Comparison of ENCODE assay signal across 19 cellular contexts in genomic region chr15:77010842-77011241, GRCh38. TPM values are rescaled to one million over a fixed set of nuclear protein-coding genes. Genes with fewer than 3 reads are reported as not detected.
DNase-seq lines count a peak whose midpoint lies in the region; ATAC-seq and TF ChIP-seq lines count a peak whose summit lies in the region.
"Had no signal": no experiment of that assay in that cellular context is flagged by ENCODE, and none has a peak within 500 bp of the region (broad histone marks: within the 10 kb centered on the region; RNA-seq: fewer than 3 reads in every experiment).

No MANE protein-coding gene starts in this region.

- H3K36me3 ChIP-seq in BLaER1 (no peaks in the 10 kb centered on the region), transverse colon (no peaks in the 10 kb centered on the region)
- H3K36me3 ChIP-seq: brain microvascular endothelial cell, prostate gland, upper lobe of right lung had no signal

- H3K4me1 Mint-ChIP-seq in CD4-positive, alpha-beta T cell (ENCODE audit: low read depth) = peaks cover 81% of the 10 kb centered on the region
- peaks cover 94% of the 10 kb centered on the region for H3K4me1 Mint-ChIP-seq in activated CD8-positive, alpha-beta T cell treated with anti-CD3 and anti-CD28 coated beads, Interleukin-2, amount 10 ng/mL, durations not matched to agents 7 days and 5 days (ENCODE audit: low read depth)
- peaks cover 93 to 95% of the 10 kb centered on the region in 2 donors for H3K4me1 Mint-ChIP-seq in immature natural killer cell
- H3K4me1 Mint-ChIP-seq: nephron had no signal

- CTCF ChIA-PET in CD4-positive, alpha-beta T cell (lab: Charles Lee) = interaction anchor here (0.9 kb wide), 1 partner anchor 17 kb away, joined by 3 read pairs; no protein-coding TSS in a partner anchor
- CTCF ChIA-PET in activated CD8-positive, alpha-beta T cell treated with anti-CD3 and anti-CD28 coated beads, Interleukin-2, amount 10 ng/mL, durations not matched to agents 7 days and 5 days (lab: Charles Lee) = interaction anchor here (1.0 to 1.6 kb wide), 4 partner anchors 13 to 37 kb away, joined by 3 to 6 read pairs (median 4); no protein-coding TSS in a partner anchor

- H3K9ac ChIP-seq in BLaER1 = no peak overlapping the region

- 82% methylated on average over 4 of the region's 4 CpGs; no CpG with 5 or more reads in 1 of the 2 donors for WGBS in transverse colon (ENCODE audit: low coverage in 1 of 2), 2 donors

- peak overlapping the region; percentile 43 for H3K4me2 ChIP-seq in BLaER1

- no peaks in the 10 kb centered on the region for H3K9me3 ChIP-seq in BLaER1
- H3K9me3 ChIP-seq in CD4-positive, alpha-beta T cell (ENCODE audit: control insufficient read depth, low read length) = no peaks in the 10 kb centered on the region
- H3K9me3 ChIP-seq in transverse colon = no peaks in the 10 kb centered on the region
- H3K9me3 ChIP-seq: prostate gland, upper lobe of right lung had no signal

- POLR2A ChIA-PET in CD4-positive, alpha-beta T cell (lab: Charles Lee) = interaction anchor here (0.8 to 2.4 kb wide), 2 partner anchors 15 to 17 kb away, joined by 3 to 15 read pairs; partner anchors contain the start of gene PSTPIP1
- POLR2A ChIA-PET in activated CD8-positive, alpha-beta T cell treated with anti-CD3 and anti-CD28 coated beads, Interleukin-2, amount 10 ng/mL, durations not matched to agents 7 days and 5 days (lab: Charles Lee) = interaction anchor here (1.0 to 2.1 kb wide), 2 partner anchors 11 to 14 kb away, joined by 4 to 6 read pairs; no protein-coding TSS in a partner anchor

- ATAC-seq in CD4-positive, alpha-beta T cell (ENCODE audit: poor library complexity) = no peak
- no peak for ATAC-seq in activated CD8-positive, alpha-beta T cell treated with anti-CD3 and anti-CD28 coated beads, Interleukin-2, amount 10 ng/mL, durations not matched to agents 7 days and 5 days
- ATAC-seq: upper lobe of right lung had no signal

- H3K27me3 Mint-ChIP-seq in CD4-positive, alpha-beta T cell = no peaks in the 10 kb centered on the region
- H3K27me3 Mint-ChIP-seq in activated CD8-positive, alpha-beta T cell treated with anti-CD3 and anti-CD28 coated beads, Interleukin-2, amount 10 ng/mL, durations not matched to agents 7 days and 5 days (ENCODE audit: low read depth) = no peaks in the 10 kb centered on the region
- peaks cover 10 to 16% (median 11%) of the 10 kb centered on the region in 3 donors for H3K27me3 Mint-ChIP-seq in immature natural killer cell (ENCODE audit: low read depth in 3 of 3)

- H3K4me3 ChIP-seq in BLaER1 (no peak overlapping the region), transverse colon (no peak overlapping the region)
- H3K4me3 ChIP-seq: prostate gland, skin epidermis, upper lobe of right lung had no signal

- H4K20me1 ChIP-seq in BLaER1 = peaks cover 9% of the 10 kb centered on the region

- peaks cover 57% of the 10 kb centered on the region for H3K4me1 ChIP-seq in BLaER1
- H3K4me1 ChIP-seq in transverse colon = peaks cover 0 to 4% (median 0%) of the 10 kb centered on the region in 4 donors
- H3K4me1 ChIP-seq: prostate gland, upper lobe of right lung had no signal

- no peak for TF ChIP-seq CTCF in CD4-positive, alpha-beta T cell (IDR thresholded peaks at IDR 0.05)
- no peak for TF ChIP-seq CTCF in transverse colon (IDR thresholded peaks at IDR 0.05)

- no peak for TF ChIP-seq EP300 in transverse colon (IDR thresholded peaks at IDR 0.05; ENCODE audit: low read depth)

- no peaks in the 10 kb centered on the region for H3K27me3 ChIP-seq in BLaER1
- no peaks in the 10 kb centered on the region for H3K27me3 ChIP-seq in CD4-positive, alpha-beta T cell (ENCODE audit: control insufficient read depth, insufficient read depth, low read length)
- H3K27me3 ChIP-seq in transverse colon = no peaks in the 10 kb centered on the region
- H3K27me3 ChIP-seq: brain microvascular endothelial cell, upper lobe of right lung had no signal

- no peaks in the 10 kb centered on the region for H3K9me3 Mint-ChIP-seq in CD4-positive, alpha-beta T cell
- H3K9me3 Mint-ChIP-seq in activated CD8-positive, alpha-beta T cell treated with anti-CD3 and anti-CD28 coated beads, Interleukin-2, amount 10 ng/mL, durations not matched to agents 7 days and 5 days (ENCODE audit: insufficient read depth) = no peaks in the 10 kb centered on the region
- no peaks in the 10 kb centered on the region for H3K9me3 Mint-ChIP-seq in immature natural killer cell
- H3K9me3 Mint-ChIP-seq: nephron had no signal

- DNase-seq in CD4-positive, alpha-beta T cell = peak in 1 of 10 experiments; percentile 41
- no peak for DNase-seq in activated CD8-positive, alpha-beta T cell treated with anti-CD3 and anti-CD28 coated beads, Interleukin-2, amount 10 ng/mL, durations not matched to agents 7 days and 5 days
- DNase-seq in immature natural killer cell (no peak), H4 (ENCODE audit: low spot score) (no peak), EL (no peak), NCI-H1417 (lab: John Stamatoyannopoulos, UW) (no peak), transverse colon (no peak)
- DNase-seq: activated CD8-positive, alpha-beta memory T cell treated with anti-CD3 and anti-CD28 coated beads, Interleukin-2, amount 50 U/mL, for 4 hours; brain microvascular endothelial cell; left colon; mesendoderm; NCI-H510A; T-helper 9 cell; upper lobe of right lung had no signal

- peak overlapping the region; percentile 88 for H3K27ac Mint-ChIP-seq in CD4-positive, alpha-beta T cell
- H3K27ac Mint-ChIP-seq in activated CD8-positive, alpha-beta T cell treated with anti-CD3 and anti-CD28 coated beads, Interleukin-2, amount 10 ng/mL, durations not matched to agents 7 days and 5 days = peak overlapping the region; percentile 80
- peak overlapping the region; percentile 89 to 98 (median 91) for H3K27ac Mint-ChIP-seq in immature natural killer cell
- H3K27ac Mint-ChIP-seq: nephron had no signal

- in situ Hi-C loops in transverse colon (cut with MboI; ENCODE audit: low pct_ligation_motif_present in 1 of 4, low pct_unique_long_range_greater_than_20kb in 1 of 4, low sequenced_read_pairs in 3 of 4) = no loop called here

- intact Hi-C loops in CD4-positive, alpha-beta T cell (cut with DNase I, micrococcal nuclease) = loop anchor here in 1 of 2 experiments (5.0 kb wide), 1 partner anchor 39 kb away; no protein-coding TSS in a partner anchor
- intact Hi-C loops in transverse colon (cut with DNase I; ENCODE audit: low total_unique reads) = no loop called here

- H3K27ac ChIP-seq in BLaER1 (no peak overlapping the region), transverse colon (no peak overlapping the region)
- peak overlapping the region; percentile 37 for H3K27ac ChIP-seq in CD4-positive, alpha-beta T cell (ENCODE audit: low read depth, low read length)
- H3K27ac ChIP-seq: brain microvascular endothelial cell, prostate gland, upper lobe of right lung had no signal

- H3K36me3 Mint-ChIP-seq in CD4-positive, alpha-beta T cell (ENCODE audit: low read depth) = peaks cover 57% of the 10 kb centered on the region
- H3K36me3 Mint-ChIP-seq in activated CD8-positive, alpha-beta T cell treated with anti-CD3 and anti-CD28 coated beads, Interleukin-2, amount 10 ng/mL, durations not matched to agents 7 days and 5 days (ENCODE audit: low read depth) = peaks cover 80% of the 10 kb centered on the region
- peaks cover 0 to 6% (median 0%) of the 10 kb centered on the region in 3 donors for H3K36me3 Mint-ChIP-seq in immature natural killer cell

- no peak for TF ChIP-seq POLR2A in transverse colon (IDR thresholded peaks at IDR 0.05)

- H3K4me3 Mint-ChIP-seq in CD4-positive, alpha-beta T cell = no peak overlapping the region
- no peak overlapping the region for H3K4me3 Mint-ChIP-seq in activated CD8-positive, alpha-beta T cell treated with anti-CD3 and anti-CD28 coated beads, Interleukin-2, amount 10 ng/mL, durations not matched to agents 7 days and 5 days
- peak overlapping the region; percentile 15 to 61 (median 45) for H3K4me3 Mint-ChIP-seq in immature natural killer cell
- H3K4me3 Mint-ChIP-seq: nephron had no signal

RNA-seq across cellular contexts. Expression of gene PSTPIP1, which starts 15.9 kb away (rescaled TPM):
- 10 to 100 TPM; 79.4 to 82.7 TPM for total RNA-seq in CD4-positive, alpha-beta T cell
- total RNA-seq in activated CD8-positive, alpha-beta T cell treated with anti-CD3 and anti-CD28 coated beads, Interleukin-2, amount 10 ng/mL, durations not matched to agents 7 days and 5 days = 100 to 1,000 TPM; 208 to 212 TPM
- polyA plus RNA-seq in immature natural killer cell = 100 to 1,000 TPM in 1 of 3 donors, 10 to 100 TPM in 2; 84.4 to 127 (median 99.3) TPM
- 0.19 TPM in 1 of 2 replicates, not detected in the other for total RNA-seq in H4 (2014; rRNA removed; shearing (Covaris generic))
- 10 to 100 TPM in 1 of 4 donors, 1 to 10 TPM in 3; 1.4 to 35.2 (median 8.7) TPM for total RNA-seq in transverse colon
- total RNA-seq: RPMI7951 had no signal

Comparison
In these comparisons a context has a peak if more than half of its experiments do, and no peak if none do; other contexts are left out.
1. H3K4me3 Mint-ChIP-seq: peak in immature natural killer cell (5 of 5); none in CD4-positive, alpha-beta T cell (single experiment) and activated CD8-positive, alpha-beta T cell treated with anti-CD3 and anti-CD28 coated beads, Interleukin-2, amount 10 ng/mL, durations not matched to agents 7 days and 5 days (single experiment).
2. Peak in every context shown above with its lines, with median percentiles within 50 percentile points of each other: H3K27ac Mint-ChIP-seq.